Comparison of ENCODE assay signal across 24 cellular contexts in genomic region chr3:53718462-53718861, GRCh38.
DNase-seq lines count a peak whose midpoint lies in the region; ATAC-seq and TF ChIP-seq lines count a peak whose summit lies in the region.
"Had no signal": no experiment of that assay in that cellular context is flagged by ENCODE, and none has a peak within 500 bp of the region (broad histone marks: within the 10 kb centered on the region; RNA-seq: fewer than 3 reads in every experiment).

No MANE protein-coding gene starts in this region.

- no peak for TF ChIP-seq CTCF in VCaP (conservative IDR thresholded peaks at IDR 0.05)

- no peak overlapping the region for H3K27ac Mint-ChIP-seq in activated naive CD8-positive, alpha-beta T cell treated with anti-CD3 and anti-CD28 coated beads, Interleukin-2, amount 50 U/mL, for 24 hours
- H3K27ac Mint-ChIP-seq: B cell; CD4-positive, CD25-positive, alpha-beta regulatory T cell; IgD-negative memory B cell had no signal

- peaks cover 2% of the 10 kb centered on the region for H3K27me3 Mint-ChIP-seq in activated naive CD8-positive, alpha-beta T cell treated with anti-CD3 and anti-CD28 coated beads, Interleukin-2, amount 50 U/mL, for 24 hours

- H3K36me3 ChIP-seq in KOPT-K1 (ENCODE audit: insufficient read depth, low read length), result no peaks in the 10 kb centered on the region

- no peaks in the 10 kb centered on the region for H3K36me3 Mint-ChIP-seq in activated naive CD8-positive, alpha-beta T cell treated with anti-CD3 and anti-CD28 coated beads, Interleukin-2, amount 50 U/mL, for 24 hours (ENCODE audit: low read depth)
- H3K36me3 Mint-ChIP-seq: CD4-positive, CD25-positive, alpha-beta regulatory T cell; IgD-negative memory B cell had no signal

- no peak overlapping the region for H3K4me3 Mint-ChIP-seq in activated naive CD8-positive, alpha-beta T cell treated with anti-CD3 and anti-CD28 coated beads, Interleukin-2, amount 50 U/mL, for 24 hours
- H3K4me3 Mint-ChIP-seq: B cell; CD4-positive, CD25-positive, alpha-beta regulatory T cell; IgD-negative memory B cell had no signal

- no peaks in the 10 kb centered on the region for H3K9me3 Mint-ChIP-seq in activated naive CD8-positive, alpha-beta T cell treated with anti-CD3 and anti-CD28 coated beads, Interleukin-2, amount 50 U/mL, for 24 hours
- H3K9me3 Mint-ChIP-seq: IgD-negative memory B cell had no signal

- DNase-seq in ELF-1 (ENCODE audit: low read depth, low spot score) (peak; percentile 11), left colon (peak in 1 of 2 donors; percentile 16), left lobe of liver (ENCODE audit: low spot score) (no peak)
- DNase-seq in activated naive CD8-positive, alpha-beta T cell treated with anti-CD3 and anti-CD28 coated beads, Interleukin-2, amount 50 U/mL, for 24 hours, result no peak
- no peak for DNase-seq in effector CD8-positive, alpha-beta T cell (lab: John Stamatoyannopoulos, UW)
- no peak for DNase-seq in activated CD8-positive, alpha-beta memory T cell treated with anti-CD3 and anti-CD28 coated beads, Interleukin-2, amount 50 U/mL, for 4 hours
- DNase-seq: Caco-2; CD4-positive, CD25-positive, alpha-beta regulatory T cell; GOT3; Kasumi-1; MM.1S; NCI-H1092; NCI-H146; NCI-H2227 treated with DMSO at 0.1 percent for 48 hours; NCI-H524 treated with DMSO at 0.1 percent for 48 hours; PC-3; SIG-M5 had no signal

- H3K4me1 Mint-ChIP-seq in activated naive CD8-positive, alpha-beta T cell treated with anti-CD3 and anti-CD28 coated beads, Interleukin-2, amount 50 U/mL, for 24 hours, result no peaks in the 10 kb centered on the region
- H3K4me1 Mint-ChIP-seq: CD4-positive, CD25-positive, alpha-beta regulatory T cell had no signal

- ATAC-seq in left colon (peak; percentile 62), left lobe of liver (no peak)
- ATAC-seq in activated naive CD8-positive, alpha-beta T cell treated with anti-CD3 and anti-CD28 coated beads, Interleukin-2, amount 50 U/mL, for 24 hours, result no peak
- ATAC-seq: PC-3, SK-N-SH treated with all-trans-retinoic acid at 6 μM for 48 hours had no signal

- H3K27ac ChIP-seq in KOPT-K1 (ENCODE audit: low read depth, low read length, poor library complexity, severe bottlenecking) (peak overlapping the region; percentile 53), VCaP (peak overlapping the region; percentile 9; the same call in 1 of the 2 replicates)
- H3K27ac ChIP-seq: HL-60, RWPE1 had no signal

- intact Hi-C loops in left colon (cut with DNase I, micrococcal nuclease), result no loop called here

- no peaks in the 10 kb centered on the region for H3K9me3 ChIP-seq in KOPT-K1 (ENCODE audit: insufficient read depth, low read length, poor library complexity, severe bottlenecking)
- H3K9me3 ChIP-seq: Caco-2 had no signal
